In genomic region chr6:96522469-96523009, GRCh38 we compare ENCODE assay signal across 8 cellular contexts. TPM values are rescaled to one million over a fixed set of nuclear protein-coding genes. Genes with fewer than 3 reads are reported as not detected.
A peak's percentile ranks its signal among the peaks of the same experiment; 100 is the strongest.
DNase-seq lines count a peak whose midpoint lies in the region; ATAC-seq and TF ChIP-seq lines count a peak whose summit lies in the region.

No MANE protein-coding gene starts in this region.

- TSS peak; percentile 71 for BruUV-seq in PC-9 (replicated peaks; lab: Mats Ljungman, UMichigan)

- peak overlapping the region; percentile 78 for H3K27ac ChIP-seq in 22Rv1
- peak overlapping the region; percentile 94 for H3K27ac ChIP-seq in PC-9
- peak overlapping the region; percentile 92 for H3K27ac ChIP-seq in effector memory CD4-positive, alpha-beta T cell (ENCODE audit: insufficient read depth, low read length, poor library complexity, severe bottlenecking)

- peaks cover 20% of the 10 kb centered on the region for H3K36me3 ChIP-seq in PC-9 (ENCODE audit: low read depth)
- peaks cover 4% of the 10 kb centered on the region for H3K36me3 ChIP-seq in effector memory CD4-positive, alpha-beta T cell (ENCODE audit: control insufficient read depth, insufficient read depth, low read length)

- peaks cover 32% of the 10 kb centered on the region for H3K79me2 ChIP-seq in PC-9 (ENCODE audit: low read depth)

- H3K4me3 ChIP-seq in GM12865 (ENCODE audit: low read depth, low read length) (peak overlapping the region; percentile 78), PC-9 (peak overlapping the region; percentile 72)
- peak overlapping the region; percentile 65 for H3K4me3 ChIP-seq in effector memory CD4-positive, alpha-beta T cell (ENCODE audit: insufficient read depth, low read depth, low read length, poor library complexity, severe bottlenecking)

- DNase-seq in GM12865 (ENCODE audit: low read depth) (peak; percentile 62), PC-9 (no peak), myocyte (ENCODE audit: low read depth) (peak; percentile 26), NCI-H187 (lab: John Stamatoyannopoulos, UW) (no peak), iPS-NIHi7 (ENCODE audit: extremely low spot score) (no peak)
- no peak for DNase-seq in effector memory CD4-positive, alpha-beta T cell

- peak overlapping the region; percentile 92 for H3K4me2 ChIP-seq in PC-9

- CTCF ChIA-PET in PC-9 (lab: Charles Lee) = no interaction called here

- peak overlapping the region; percentile 93 for H2AFZ ChIP-seq in PC-9

- H4K20me1 ChIP-seq in PC-9 (ENCODE audit: insufficient read depth) = no peaks in the 10 kb centered on the region

- TF ChIP-seq CTCF in 22Rv1 (IDR thresholded peaks at IDR 0.05) (no peak), GM12865 (IDR thresholded peaks at IDR 0.05; ENCODE audit: insufficient read depth, low read depth, low read length, missing control alignments) (no peak), PC-9 (conservative IDR thresholded peaks at IDR 0.05) (no peak)

- no peaks in the 10 kb centered on the region for H3K9me2 ChIP-seq in PC-9 (ENCODE audit: insufficient read depth)

- no peaks in the 10 kb centered on the region for H3K9me3 ChIP-seq in PC-9 (ENCODE audit: insufficient read depth, low read depth)
- no peaks in the 10 kb centered on the region for H3K9me3 ChIP-seq in effector memory CD4-positive, alpha-beta T cell (ENCODE audit: control insufficient read depth, low read length)

- no peaks in the 10 kb centered on the region for H3K27me3 ChIP-seq in PC-9 (ENCODE audit: insufficient read depth, low read depth)
- no peaks in the 10 kb centered on the region for H3K27me3 ChIP-seq in effector memory CD4-positive, alpha-beta T cell (replicated peaks; ENCODE audit: control insufficient read depth, insufficient read depth, low read length, poor library complexity, severe bottlenecking)

- H3K4me1 ChIP-seq in PC-9 (replicated peaks; ENCODE audit: insufficient read depth) = peaks cover 35% of the 10 kb centered on the region
- H3K4me1 ChIP-seq in effector memory CD4-positive, alpha-beta T cell (ENCODE audit: control insufficient read depth, insufficient read depth, low read length, poor library complexity, severe bottlenecking) = peaks cover 5% of the 10 kb centered on the region

- POLR2A ChIA-PET in PC-9 (lab: Charles Lee; ENCODE audit: unreplicated experiment) = interaction anchor here (0.6 to 0.7 kb wide), 3 partner anchors 161 to 537 kb away, joined by 3 to 6 read pairs (median 4); no protein-coding TSS in a partner anchor

- intact Hi-C loops in PC-9 (cut with micrococcal nuclease; ENCODE audit: unreplicated experiment) = loop anchor here (5.0 to 10.0 kb wide), 3 partner anchors 70 to 945 kb away; partner anchors contain the start of gene MANEA

- H3F3A ChIP-seq in PC-9 (ENCODE audit: insufficient read depth, low read depth) = peaks cover 19% of the 10 kb centered on the region

- peak; percentile 24 for ATAC-seq in HG02870 (IDR thresholded peaks at IDR 0.05; ENCODE audit: unreplicated experiment)

RNA-seq across cellular contexts. Expression of gene UFL1, which starts 0.9 kb away (rescaled TPM):
- total RNA-seq in PC-9 (2021) (19.3 and 25.3 TPM in 2 replicates), myocyte (26.6 and 33.3 TPM in 2 replicates)
- 8.5 TPM for polyA plus RNA-seq in myocyte (2012)

RNA-seq across cellular contexts. Expression of gene FHL5, which starts 40.4 kb away (rescaled TPM):
- total RNA-seq in PC-9 (2021) = not detected in 2 replicates
- not detected in 2 replicates for total RNA-seq in myocyte
- polyA plus RNA-seq in myocyte (2012) = not detected

Comparison
In these comparisons a context has a peak if more than half of its experiments do, and no peak if none do; other contexts are left out.
1. DNase-seq: peak in GM12865 (single experiment) and myocyte (single experiment); none in PC-9 (0 of 2), effector memory CD4-positive, alpha-beta T cell (0 of 3), NCI-H187 (0 of 2) and iPS-NIHi7 (single experiment).
2. Peak in every context shown above with its lines, with median percentiles within 50 percentile points of each other: H3K27ac ChIP-seq and H3K4me3 ChIP-seq.